Comparison of ENCODE assay signal across 1 cellular context in the genomic region with DNA sequence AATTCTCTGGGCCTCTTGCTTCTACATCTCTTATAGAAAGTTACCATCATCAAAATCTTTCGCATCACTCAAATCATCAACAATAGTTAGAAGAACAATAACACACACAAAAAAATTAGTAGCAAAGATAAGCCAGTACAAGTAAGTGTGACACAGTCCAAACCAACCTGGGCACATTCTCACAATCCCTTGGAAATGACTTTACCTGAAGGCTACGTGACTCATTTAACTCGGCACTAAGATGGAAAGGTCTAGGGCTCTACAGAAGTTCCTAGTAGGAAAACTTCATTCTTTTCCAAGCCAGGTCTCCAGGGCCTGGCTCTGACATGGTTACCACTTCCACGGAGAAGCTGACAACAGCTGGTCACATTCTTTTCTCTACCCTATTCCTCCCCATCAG. TPM values are rescaled to one million over a fixed set of nuclear protein-coding genes. Genes with fewer than 3 reads are reported as not detected.
"Had no signal": no experiment of that assay in that cellular context is flagged by ENCODE, and none has a peak within 500 bp of the region (broad histone marks: within the 10 kb centered on the region; RNA-seq: fewer than 3 reads in every experiment).

No MANE protein-coding gene starts in this region.

RNA-seq across cellular contexts. Expression of a gene that starts 42.3 kb away (rescaled TPM):
- total RNA-seq: Right ventricle myocardium inferior had no signal
